ENCODE assay signal across 17 cellular contexts in the genomic region with DNA sequence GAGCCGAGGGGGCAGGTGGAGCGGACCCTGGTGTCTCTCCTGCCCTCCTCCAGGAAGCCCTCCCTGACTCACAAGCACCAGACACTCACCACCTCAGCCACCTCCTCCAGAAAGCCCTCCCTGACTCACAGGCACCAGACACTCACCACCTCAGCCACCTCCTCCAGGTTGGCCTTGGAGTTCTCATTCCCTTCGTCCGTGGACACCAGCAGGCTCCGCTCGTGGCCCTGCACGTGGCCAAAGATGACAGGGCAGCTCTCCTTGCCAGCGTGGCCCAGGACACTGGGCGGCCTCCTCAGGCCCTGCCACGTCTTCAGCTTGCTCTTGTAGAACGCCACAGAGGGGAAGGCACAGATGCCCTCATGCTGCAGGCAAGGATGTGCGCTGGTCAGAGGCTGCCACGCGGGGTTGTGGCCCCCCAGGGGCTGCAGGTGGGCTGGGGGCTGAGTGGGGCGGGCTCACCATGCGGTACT. TPM values are rescaled to one million over a fixed set of nuclear protein-coding genes. Genes with fewer than 3 reads are reported as not detected.
"Had no signal": no experiment of that assay in that cellular context is flagged by ENCODE, and none has a peak within 500 bp of the region (broad histone marks: within the 10 kb centered on the region; RNA-seq: fewer than 3 reads in every experiment).

No MANE protein-coding gene starts in this region.

- H3K4me1 ChIP-seq: esophagus squamous epithelium, lower lobe of right lung, thyroid gland, uterus had no signal

- H3K36me3 ChIP-seq: cardiac muscle cell, uterus had no signal

- FAIRE-seq: astrocyte, small intestine had no signal

- DNase-seq: activated CD4-positive, alpha-beta T cell treated with anti-CD3 and anti-CD28 coated beads, Interleukin-2, amount 50 U/mL, for 48 hours; activated naive CD4-positive, alpha-beta T cell treated with Interleukin-2 at 50 U/mL for 16 hours; esophagus squamous epithelium; foreskin fibroblast; glutamatergic neuron; immature natural killer cell; left cardiac atrium; lower lobe of right lung; midbrain; posterior cingulate gyrus; small intestine; T-helper 17 cell; thyroid gland; uterus had no signal

- H3K4me3 ChIP-seq: cardiac muscle cell, esophagus squamous epithelium, lower lobe of right lung, thyroid gland, uterus had no signal

- H3K27ac ChIP-seq: cardiac muscle cell, esophagus squamous epithelium, lower lobe of right lung, thyroid gland, uterus had no signal

- ATAC-seq: activated CD4-positive, CD25-positive, alpha-beta regulatory T cell treated with anti-CD3 and anti-CD28 coated beads, Interleukin-2, amount 50 U/mL, for 24 hours; left cardiac atrium; lower lobe of right lung; T-helper 17 cell had no signal

- H3K4me3 Mint-ChIP-seq: immature natural killer cell, T-helper 17 cell had no signal

- H3K9me3 ChIP-seq: esophagus squamous epithelium, lower lobe of right lung, thyroid gland, uterus had no signal

- H3K9me3 Mint-ChIP-seq: immature natural killer cell had no signal

- H3K27ac Mint-ChIP-seq: T-helper 17 cell had no signal

- H3K27me3 Mint-ChIP-seq: T-helper 17 cell had no signal

- H3K27me3 ChIP-seq: cardiac muscle cell, esophagus squamous epithelium, thyroid gland, uterus had no signal

RNA-seq across cellular contexts. Expression of gene FNDC11, which starts 6.4 kb away (rescaled TPM):
- polyA plus RNA-seq: immature natural killer cell had no signal

RNA-seq across cellular contexts. Expression of gene SRMS, which starts 12.8 kb away (rescaled TPM):
- total RNA-seq: cardiac muscle cell, esophagus squamous epithelium, left cardiac atrium, lower lobe of right lung, T-helper 17 cell, thyroid gland, uterus had no signal
- polyA plus RNA-seq: cardiac muscle cell, immature natural killer cell, small intestine had no signal

RNA-seq across cellular contexts. Expression of gene PTK6, which starts 23.2 kb away (rescaled TPM):
- total RNA-seq: cardiac muscle cell had no signal
